In genomic region chr7:50822110-50822509, GRCh38 we compare ENCODE assay signal across 19 cellular contexts. TPM values are rescaled to one million over a fixed set of nuclear protein-coding genes. Genes with fewer than 3 reads are reported as not detected.
A peak's percentile ranks its signal among the peaks of the same experiment; 100 is the strongest.
DNase-seq lines count a peak whose midpoint lies in the region; ATAC-seq, FAIRE-seq and TF ChIP-seq lines count a peak whose summit lies in the region.
"Had no signal": no experiment of that assay in that cellular context is flagged by ENCODE, and none has a peak within 500 bp of the region (broad histone marks: within the 10 kb centered on the region; RNA-seq: fewer than 3 reads in every experiment).

No MANE protein-coding gene starts in this region.

- BruUV-seq in mammary epithelial cell (replicated peaks; lab: Mats Ljungman, UMichigan): no TSS peak

- DNase-seq in HEK293T (ENCODE audit: extremely low spot score) (no peak), brain microvascular endothelial cell (no peak), pancreas (no peak), mammary epithelial cell (no peak), amniotic stem cell (lab: John Stamatoyannopoulos, UW) (no peak)
- no peak for DNase-seq in activated CD8-positive, alpha-beta memory T cell treated with anti-CD3 and anti-CD28 coated beads, Interleukin-2, amount 50 U/mL, for 48 hours
- no peak for DNase-seq in stimulated activated CD4-positive, alpha-beta T cell treated with anti-CD3 and anti-CD28 coated beads, Interleukin-4, amount 100 ng/mL, for 4 hours
- DNase-seq: CD4-positive, CD25-positive, alpha-beta regulatory T cell; DMS79 treated with DMSO at 0.1 percent for 48 hours; GDM1; Karpas-422; MM.1S; NCI-H1105; NCI-H1694 treated with DMSO at 0.1 percent for 48 hours; NCI-H526 treated with DMSO at 0.1 percent for 48 hours; SIG-M5 had no signal

- intact Hi-C loops in pancreas (cut with DNase I) (no loop called here), mammary epithelial cell (cut with micrococcal nuclease) (no loop called here)

- no peak overlapping the region for H3K4me2 ChIP-seq in mammary epithelial cell (ENCODE audit: insufficient read depth, low read depth, low read length)

- H3K4me3 ChIP-seq in brain microvascular endothelial cell (ENCODE audit: low read depth, low read length) (no peak overlapping the region), pancreas (no peak overlapping the region), mammary epithelial cell (replicated peaks in 1 of 3; ENCODE audit: insufficient read depth in 1 of 3, low read depth in 2 of 3, low read length in 3 of 3) (no peak overlapping the region)

- in situ Hi-C loops in brain microvascular endothelial cell (cut with HindIII; ENCODE audit: low pct_ligation_motif_present, low sequenced_read_pairs) (no loop called here), mammary epithelial cell (cut with MboI; ENCODE audit: low sequenced_read_pairs in 2 of 2) (no loop called here)

- TF ChIP-seq CTCF in 22Rv1 (IDR thresholded peaks at IDR 0.05) (no peak), brain microvascular endothelial cell (IDR thresholded peaks at IDR 0.05; ENCODE audit: low read depth, low read length, missing control alignments) (no peak), pancreas (IDR thresholded peaks at IDR 0.05) (no peak), mammary epithelial cell (conservative IDR thresholded peaks at IDR 0.05 in 1 of 2, IDR thresholded peaks at IDR 0.05 in 1 of 2; ENCODE audit: extremely low read depth in 1 of 2, insufficient read depth in 1 of 2, low read depth in 1 of 2, low read length in 2 of 2) (no peak)

- H3K27ac ChIP-seq in 22Rv1: peak overlapping the region; percentile 35
- peak overlapping the region; percentile 80 for H3K27ac ChIP-seq in brain microvascular endothelial cell
- H3K27ac ChIP-seq in pancreas: peak overlapping the region in 2 of 4 donors; percentile 42 to 75
- H3K27ac ChIP-seq in mammary epithelial cell (ENCODE audit: insufficient read depth, low read depth, low read length): no peak overlapping the region

- POLR2A ChIA-PET in HEK293T (lab: Yijun Ruan, JAX): interaction anchor here (1.0 to 1.6 kb wide), 3 partner anchors 16 to 135 kb away, joined by 4 to 5 read pairs (median 5); no protein-coding TSS in a partner anchor

- ATAC-seq in pancreas: peak; percentile 55 to 75 (median 66)

- H4K20me1 ChIP-seq in mammary epithelial cell (ENCODE audit: insufficient read depth, low read length): no peaks in the 10 kb centered on the region

- no peaks in the 10 kb centered on the region for H3K79me2 ChIP-seq in mammary epithelial cell (ENCODE audit: insufficient read depth, low read length)

- no peak overlapping the region for H3K9ac ChIP-seq in mammary epithelial cell (ENCODE audit: insufficient read depth, low read length)

- CTCF ChIA-PET in HEK293T (lab: Yijun Ruan, JAX) (interaction anchor here (1.1 kb wide), 1 partner anchor 339 kb away, joined by 3 read pairs; no protein-coding TSS in a partner anchor), mammary epithelial cell (lab: Charles Lee; ENCODE audit: low non-redundant PET) (no interaction called here)

- 15 to 16% methylated on average over 5 of the region's 5 CpGs for WGBS in pancreas, 2 donors
- WGBS in mammary epithelial cell (ENCODE audit: low coverage, missing lambda C conversion rate): 63% methylated on average over 5 of the region's 5 CpGs

- H3K36me3 ChIP-seq in brain microvascular endothelial cell (replicated peaks): no peaks in the 10 kb centered on the region
- no peaks in the 10 kb centered on the region for H3K36me3 ChIP-seq in pancreas
- H3K36me3 ChIP-seq in mammary epithelial cell (ENCODE audit: insufficient read depth, low read length): no peaks in the 10 kb centered on the region

- dilution Hi-C loops in mammary epithelial cell (cut with HindIII; ENCODE audit: low sequenced_read_pairs): no loop called here

- H2AFZ ChIP-seq in mammary epithelial cell (ENCODE audit: low read depth, low read length): no peak overlapping the region

- H3K27me3 ChIP-seq in brain microvascular endothelial cell (replicated peaks): no peaks in the 10 kb centered on the region
- no peaks in the 10 kb centered on the region for H3K27me3 ChIP-seq in pancreas
- peaks cover 2% of the 10 kb centered on the region for H3K27me3 ChIP-seq in mammary epithelial cell (ENCODE audit: insufficient read depth, low read length)

- H3K4me1 ChIP-seq in pancreas (peaks cover 5 to 20% (median 16%) of the 10 kb centered on the region in 3 donors), mammary epithelial cell (ENCODE audit: insufficient read depth, low read length) (peaks cover 13% of the 10 kb centered on the region)

- FAIRE-seq in pancreas (lab: Jason Lieb, UNC): no peak
- FAIRE-seq: GM12892, H1 had no signal

- no peaks in the 10 kb centered on the region for H3K9me3 ChIP-seq in pancreas
- no peaks in the 10 kb centered on the region for H3K9me3 ChIP-seq in mammary epithelial cell (replicated peaks; ENCODE audit: insufficient read depth, low read length)

TF ChIP-seq in HEK293T, 16 proteins besides CTCF, POLR2A, EP300 and RAD21:
- TF ChIP-seq ELF4 (IDR thresholded peaks at IDR 0.05) (no peak), FOXM1 (IDR thresholded peaks at IDR 0.05; ENCODE audit: borderline replicate concordance) (no peak; the same call in 1 of the 2 replicates), HDGF (IDR thresholded peaks at IDR 0.05; ENCODE audit: borderline replicate concordance) (no peak), SP1 (IDR thresholded peaks at IDR 0.05) (no peak), SUZ12 (IDR thresholded peaks at IDR 0.05) (no peak), TARDBP (IDR thresholded peaks at IDR 0.05) (no peak), FOXA1 (IDR thresholded peaks at IDR 0.05) (0 out of 2 replicates have a peak, but pooled peaks have one; percentile 56), ZNF384 (IDR thresholded peaks at IDR 0.05) (no peak), FOXK2 (IDR thresholded peaks at IDR 0.05) (no peak), PKNOX1 (IDR thresholded peaks at IDR 0.05) (peak; percentile 74), ARNT (IDR thresholded peaks at IDR 0.05) (no peak), LEF1 (IDR thresholded peaks at IDR 0.05; ENCODE audit: borderline replicate concordance) (no peak), BHLHE40 (IDR thresholded peaks at IDR 0.05; ENCODE audit: borderline replicate concordance) (no peak), CTBP1 (IDR thresholded peaks at IDR 0.05; ENCODE audit: borderline replicate concordance) (peak; percentile 76; the same call in 1 of the 2 replicates), L3MBTL2 (conservative IDR thresholded peaks at IDR 0.05) (no peak), NFRKB (IDR thresholded peaks at IDR 0.05) (no peak)

RNA-seq across cellular contexts. Expression of gene GRB10, which starts 39.4 kb away (rescaled TPM):
- total RNA-seq in pancreas: 100 to 1,000 TPM in 5 of 6 donors, 10 to 100 TPM in 1; 96.5 to 199 (median 155) TPM
- polyA plus RNA-seq in pancreas: 10 to 100 TPM; 69.9 to 94.9 TPM
- total RNA-seq in mammary epithelial cell: 10 to 100 TPM; 28.4 to 48.7 TPM
- 3.3 TPM for polyA plus RNA-seq in mammary epithelial cell
- 10.9 TPM for polyA minus RNA-seq in mammary epithelial cell
